Comparison of ENCODE assay signal across 1 cellular context in genomic region chr2:8547284-8548064, GRCh38.
TF ChIP-seq lines count a peak whose summit lies in the region.

No MANE protein-coding gene starts in this region.

TF ChIP-seq in SK-N-SH, 30 proteins besides CTCF, POLR2A, EP300 and RAD21 (continued from another document):
- TF ChIP-seq ZBTB33 (IDR thresholded peaks at IDR 0.05; ENCODE audit: borderline replicate concordance, low read depth) (no peak), NFIC (IDR thresholded peaks at IDR 0.05; ENCODE audit: borderline replicate concordance) (no peak), EZH2phosphoT487 (IDR thresholded peaks at IDR 0.05; ENCODE audit: borderline replicate concordance, low read depth) (no peak), CHD2 (IDR thresholded peaks at IDR 0.05; ENCODE audit: low read length, partially characterized antibody) (no peak)
